ENCODE assay signal across 9 cellular contexts in genomic region chr3:195624603-195625568, GRCh38. TPM values are rescaled to one million over a fixed set of nuclear protein-coding genes. Genes with fewer than 3 reads are reported as not detected.
A peak's percentile ranks its signal among the peaks of the same experiment; 100 is the strongest.
DNase-seq lines count a peak whose midpoint lies in the region; ATAC-seq and TF ChIP-seq lines count a peak whose summit lies in the region.
"Not testable (repeated sequence)": the region's sequence is repeated elsewhere in the genome, so short reads cannot be mapped to it uniquely, and the experiment has no call there.
"Had no signal": no experiment of that assay in that cellular context is flagged by ENCODE, and none has a peak within 500 bp of the region (broad histone marks: within the 10 kb centered on the region; RNA-seq: fewer than 3 reads in every experiment).

No MANE protein-coding gene starts in this region.

- H3K36me3 Mint-ChIP-seq in naive B cell = not testable (repeated sequence)

- not testable (repeated sequence) for H3K79me2 ChIP-seq in MM.1S (ENCODE audit: low read length)

- not testable (repeated sequence) for H3K9me2 ChIP-seq in MM.1S (replicated peaks; ENCODE audit: insufficient read depth, low read length)

- not testable (repeated sequence) for DNase-seq in MM.1S
- DNase-seq in activated T-cell treated with anti-CD3 and anti-CD28 coated beads, Interleukin-2, amount 50 U/mL, for 1 hour = peak; percentile 47
- DNase-seq in naive B cell (peak; percentile 72), aorta (peak in 1 of 2 donors; percentile 51)

- 12 to 17% methylated on average over 7 to 26 of the region's 62 CpGs for WGBS in aorta, 2 donors

- H3K27ac Mint-ChIP-seq in naive B cell = peak overlapping the region in 3 of 6 donors; percentile 58 to 95 (median 95)

- not testable (repeated sequence) for H3K9me3 ChIP-seq in MM.1S (replicated peaks; ENCODE audit: insufficient read depth, low read length); aorta (ENCODE audit: control insufficient read depth, low read length)

- not testable (repeated sequence) for H3K36me3 ChIP-seq in MM.1S (replicated peaks; ENCODE audit: insufficient read depth, low read length); aorta (ENCODE audit: control insufficient read depth in 1 of 2, insufficient read depth in 2 of 2, low read length in 1 of 2)

- H3K4me1 ChIP-seq in MM.1S (ENCODE audit: low read length); aorta (ENCODE audit: control insufficient read depth in 1 of 2, insufficient read depth in 2 of 2, low read length in 2 of 2): not testable (repeated sequence)

- intact Hi-C loops in aorta (cut with DNase I) = not testable (repeated sequence)

- H3K27ac ChIP-seq in MM.1S (ENCODE audit: low read length); aorta (ENCODE audit: low read depth in 1 of 2, low read length in 2 of 2): not testable (repeated sequence)

- not testable (repeated sequence) for H4K20me1 ChIP-seq in MM.1S (ENCODE audit: insufficient read depth, low read length)

- not testable (repeated sequence) for TF ChIP-seq CTCF in MM.1S (IDR thresholded peaks at IDR 0.05; ENCODE audit: low read length)

- not testable (repeated sequence) for H3K4me1 Mint-ChIP-seq in naive B cell

- H3K4me2 ChIP-seq in MM.1S (ENCODE audit: low read depth, low read length) = peak overlapping the region; percentile 54; the same call in 1 of the 2 replicates

- not testable (repeated sequence) for H3F3A ChIP-seq in MM.1S (ENCODE audit: insufficient read depth, low read length)

- H2AFZ ChIP-seq in MM.1S (ENCODE audit: low read length) = not testable (repeated sequence)

- not testable (repeated sequence) for H3K9ac ChIP-seq in MM.1S (ENCODE audit: low read length)

- peak overlapping the region; percentile 40 to 82 (median 69) for H3K4me3 Mint-ChIP-seq in naive B cell

- H3K27me3 Mint-ChIP-seq in naive B cell = not testable (repeated sequence)

- H3K27me3 ChIP-seq in MM.1S (replicated peaks; ENCODE audit: insufficient read depth, low read length); aorta (ENCODE audit: control insufficient read depth in 1 of 2, insufficient read depth in 2 of 2, low read length in 1 of 2): not testable (repeated sequence)

- H3K9me3 Mint-ChIP-seq in naive B cell = not testable (repeated sequence)

- H3K4me3 ChIP-seq in MM.1S (ENCODE audit: low read length); aorta (ENCODE audit: low read length in 2 of 2): not testable (repeated sequence)

- ATAC-seq in GM18909 (IDR thresholded peaks at IDR 0.05; ENCODE audit: poor library complexity, unreplicated experiment) = peak; percentile 80
- ATAC-seq in GM21737 (IDR thresholded peaks at IDR 0.05; ENCODE audit: unreplicated experiment) = peak; percentile 81
- ATAC-seq in HG03064 (IDR thresholded peaks at IDR 0.05; ENCODE audit: low read depth, unreplicated experiment) = peak; percentile 71
- ATAC-seq in esophagus mucosa = peak; percentile 85
- ATAC-seq in naive B cell (ENCODE audit: low read depth in 2 of 2) = peak; percentile 87 to 89
- peak; percentile 81 for ATAC-seq in aorta (ENCODE audit: low FRiP score)

RNA-seq across cellular contexts. Expression of gene APOD, which starts 41.1 kb away (rescaled TPM):
- total RNA-seq in esophagus mucosa (3.5 TPM), aorta (100 to 1,000 TPM; 301 to 596 TPM)
- polyA plus RNA-seq in naive B cell (ENCODE audit: low read depth in 6 of 6) (1 to 10 TPM in 3 of 6 donors, under 1 TPM in 2, not detected in 1; 0.25 to 3.5 (median 1.9) TPM), aorta (10 to 100 TPM in 1 of 2 donors, 1 to 10 TPM in 1; 6.4 to 17.3 TPM)
- total RNA-seq: T-helper 2 cell treated with Interferon-gamma antibody and Interleukin-4, amounts not matched to agents 100 ng/mL and 5 ng/mL, for 36 hours had no signal

Comparison
In these comparisons a context has a peak if more than half of its experiments do, and no peak if none do; other contexts are left out.
1. RNA of gene APOD, which starts 41.1 kb away (total RNA-seq): 301 to 596 TPM in aorta; 3.5 TPM in esophagus mucosa (single experiment); every median in the first group is over 10 times any median in the second.
2. Peak in every context shown above with its lines, with median percentiles within 50 percentile points of each other: ATAC-seq.